ENCODE assay signal across 1 cellular context in genomic region chr11:60891103-60891741, GRCh38.
A peak's percentile ranks its signal among the peaks of the same experiment; 100 is the strongest.
TF ChIP-seq lines count a peak whose summit lies in the region.

No MANE protein-coding gene starts in this region.

TF ChIP-seq in K562, 482 proteins besides CTCF, POLR2A, EP300 and RAD21 (continued from another document and continues in another):
- TF ChIP-seq ZNF511 (CRISPR knock-in tag; IDR thresholded peaks at IDR 0.05) (no peak), SOX6 (IDR thresholded peaks at IDR 0.05) (peak; percentile 74), HINFP (tag; conservative IDR thresholded peaks at IDR 0.05; ENCODE audit: low read depth) (no peak), SMAD3 (CRISPR knock-in tag; conservative IDR thresholded peaks at IDR 0.05) (no peak), HBP1 (CRISPR knock-in tag; IDR thresholded peaks at IDR 0.05) (no peak), CTBP1 (IDR thresholded peaks at IDR 0.05; ENCODE audit: borderline replicate concordance) (peak; percentile 83), ZFP91 (CRISPR knock-in tag; IDR thresholded peaks at IDR 0.05) (no peak), CEBPG (CRISPR knock-in tag; IDR thresholded peaks at IDR 0.05) (no peak), CEBPG (tag; conservative IDR thresholded peaks at IDR 0.05 in 1 of 2, IDR thresholded peaks at IDR 0.05 in 1 of 2) (no peak), NFE2 (IDR thresholded peaks at IDR 0.05; ENCODE audit: low read depth) (peak; percentile 39; the same call in 1 of the 2 replicates), STAG1 (CRISPR knock-in tag; IDR thresholded peaks at IDR 0.05; ENCODE audit: borderline replicate concordance) (no peak), ESRRB (CRISPR knock-in tag; IDR thresholded peaks at IDR 0.05; ENCODE audit: borderline replicate concordance) (no peak), ZNF24 (IDR thresholded peaks at IDR 0.05) (no peak), ILF3 (IDR thresholded peaks at IDR 0.05; ENCODE audit: borderline replicate concordance) (0 out of 2 replicates have a peak, but pooled peaks have one; percentile 62), GTF2B (IDR thresholded peaks at IDR 0.05; ENCODE audit: extremely low read depth, insufficient read length) (no peak), BHLHE40 (IDR thresholded peaks at IDR 0.05; ENCODE audit: low read length) (peak; percentile 70), GATA2 (CRISPR knock-in tag; IDR thresholded peaks at IDR 0.05) (peak; percentile 83), MTA1 (IDR thresholded peaks at IDR 0.05; ENCODE audit: borderline replicate concordance) (no peak; the same call in 1 of the 2 replicates), MXD1 (CRISPR knock-in tag; IDR thresholded peaks at IDR 0.05; ENCODE audit: borderline replicate concordance, poor library complexity, severe bottlenecking) (no peak), NFE2L1 (tag; IDR thresholded peaks at IDR 0.05; ENCODE audit: borderline replicate concordance, low read depth) (no peak), ATF6 (CRISPR knock-in tag; IDR thresholded peaks at IDR 0.05) (0 out of 2 replicates have a peak, but pooled peaks have one; percentile 53), SMARCA4 (IDR thresholded peaks at IDR 0.05) (peak; percentile 85), MAFK (IDR thresholded peaks at IDR 0.05; ENCODE audit: low read length) (no peak), REST (CRISPR knock-in tag; IDR thresholded peaks at IDR 0.05; ENCODE audit: low read depth) (no peak), ZNF232 (CRISPR knock-in tag; IDR thresholded peaks at IDR 0.05) (no peak), CREB3L1 (IDR thresholded peaks at IDR 0.05; ENCODE audit: borderline replicate concordance, low read depth) (no peak), PRDM10 (IDR thresholded peaks at IDR 0.05; ENCODE audit: partially characterized antibody) (peak; percentile 64), ZFX (CRISPR knock-in tag; IDR thresholded peaks at IDR 0.05) (peak; percentile 55), ETV6 (IDR thresholded peaks at IDR 0.05; ENCODE audit: borderline replicate concordance in 1 of 2, low read depth in 2 of 2, low read length in 1 of 2) (no peak), ETV6 (CRISPR knock-in tag; IDR thresholded peaks at IDR 0.05; ENCODE audit: borderline replicate concordance) (no peak), NKRF (IDR thresholded peaks at IDR 0.05; ENCODE audit: borderline replicate concordance) (no peak), ZNF41 (CRISPR knock-in tag; conservative IDR thresholded peaks at IDR 0.05) (no peak), BCOR (IDR thresholded peaks at IDR 0.05) (peak; percentile 27; the same call in 1 of the 2 replicates), ETV1 (tag; conservative IDR thresholded peaks at IDR 0.05; ENCODE audit: low read depth) (no peak), E2F6 (IDR thresholded peaks at IDR 0.05; ENCODE audit: borderline replicate concordance in 1 of 2, extremely low read depth in 1 of 2, insufficient read depth in 1 of 2, insufficient read length in 1 of 2, low read depth in 1 of 2, low read length in 1 of 2, poor library complexity in 1 of 2, severe bottlenecking in 1 of 2) (peak in 1 of 2 experiments; percentile 26), SMAD2 (IDR thresholded peaks at IDR 0.05; ENCODE audit: low read depth, low read length) (no peak), KLF16 (IDR thresholded peaks at IDR 0.05) (0 out of 2 replicates have a peak, but pooled peaks have one; percentile 44), POLR2G (IDR thresholded peaks at IDR 0.05; ENCODE audit: low read depth, low read length) (no peak)
